ENCODE assay signal across 28 cellular contexts in genomic region chr11:132466983-132467382, GRCh38.
"Had no signal": no experiment of that assay in that cellular context is flagged by ENCODE, and none has a peak within 500 bp of the region (broad histone marks: within the 10 kb centered on the region; RNA-seq: fewer than 3 reads in every experiment).

No MANE protein-coding gene starts in this region.

- H3K27me3 Mint-ChIP-seq: brain, naive B cell had no signal

- H3K4me3 Mint-ChIP-seq: activated naive CD8-positive, alpha-beta T cell treated with anti-CD3 and anti-CD28 coated beads for 36 hours; brain; mesothelial cell of epicardium; naive B cell; neural crest cell had no signal

- DNase-seq: activated CD4-positive, alpha-beta T cell treated with anti-CD3 and anti-CD28 coated beads for 48 hours; activated CD4-positive, alpha-beta T cell treated with anti-CD3 and anti-CD28 coated beads, Interleukin-2, amount 50 U/mL, for 48 hours; activated CD8-positive, alpha-beta memory T cell treated with anti-CD3 and anti-CD28 coated beads for 24 hours; activated effector memory CD4-positive, alpha-beta T cell treated with Interleukin-2 at 50 U/mL for 16 hours; activated naive CD4-positive, alpha-beta T cell treated with Interleukin-2 at 50 U/mL for 16 hours; activated naive CD8-positive, alpha-beta T cell treated with anti-CD3 and anti-CD28 coated beads for 36 hours; adrenal gland; aorta; dermis blood vessel endothelial cell; effector CD4-positive, alpha-beta T cell; left colon; mammary epithelial cell; naive B cell; right cardiac atrium; spleen; stimulated activated naive CD4-positive, alpha-beta T cell; T-helper 2 cell; tibial artery; upper lobe of right lung; WERI-Rb-1 had no signal

- H3K4me3 ChIP-seq: adrenal gland, spleen, suprapubic skin, tibial artery, upper lobe of right lung had no signal

- FAIRE-seq: endometrium, frontal cortex, keratinocyte had no signal

- H3K4me1 Mint-ChIP-seq: activated naive CD8-positive, alpha-beta T cell treated with anti-CD3 and anti-CD28 coated beads for 36 hours; naive B cell; neural crest cell had no signal

- H3K4me1 ChIP-seq: adrenal gland, suprapubic skin, tibial artery, upper lobe of right lung had no signal

- H3K9me3 ChIP-seq: adrenal gland, spleen, suprapubic skin, tibial artery, upper lobe of right lung had no signal

- H3K9me3 Mint-ChIP-seq: mesothelial cell of epicardium, neural crest cell had no signal

- H3K27ac ChIP-seq: adrenal gland, spleen, suprapubic skin, tibial artery, upper lobe of right lung, WERI-Rb-1 had no signal

- ATAC-seq: activated CD4-positive, CD25-positive, alpha-beta regulatory T cell treated with anti-CD3 and anti-CD28 coated beads, Interleukin-2, amount 50 U/mL, for 24 hours; left colon; upper lobe of right lung had no signal

- H3K36me3 Mint-ChIP-seq: activated naive CD8-positive, alpha-beta T cell treated with anti-CD3 and anti-CD28 coated beads for 36 hours; brain; mesothelial cell of epicardium; naive B cell had no signal

- H3K27ac Mint-ChIP-seq: activated naive CD8-positive, alpha-beta T cell treated with anti-CD3 and anti-CD28 coated beads for 36 hours; mesothelial cell of epicardium; naive B cell had no signal

- H3K36me3 ChIP-seq: adrenal gland, spleen, suprapubic skin, tibial artery, upper lobe of right lung, WERI-Rb-1 had no signal

- H3K27me3 ChIP-seq: adrenal gland, spleen, suprapubic skin, tibial artery, upper lobe of right lung had no signal
